Comparison of ENCODE assay signal across 8 cellular contexts in genomic region chr9:128371622-128372117, GRCh38. TPM values are rescaled to one million over a fixed set of nuclear protein-coding genes. Genes with fewer than 3 reads are reported as not detected.
DNase-seq lines count a peak whose midpoint lies in the region; ATAC-seq and TF ChIP-seq lines count a peak whose summit lies in the region.

No MANE protein-coding gene starts in this region.

- intact Hi-C loops in activated T-helper 1 cell treated with anti-CD3 and anti-CD28 coated beads, Interleukin-12 subunit alpha, Interleukin-12 subunit beta, Interleukin-2, Interleukin-4 antibody, amounts not matched to agents 30 ng/mL and 10 ng/mL and 1 ng/mL, durations not matched to agents 14 hours and 24 hours and 36 hours (cut with micrococcal nuclease) = loop anchor here (1.0 to 5.0 kb wide), 11 partner anchors 9 to 1431 kb away; partner anchors contain the start of genes CERCAM, COQ4, GLE1 and GOLGA2

- ATAC-seq in stimulated activated naive CD8-positive, alpha-beta T cell treated with anti-CD3 and anti-CD28 coated beads, Interleukin-15, Interleukin-2, amounts not matched to agents 100 U/mL and 50 U/mL, for 24 hours = peak; percentile 46
- no peak for ATAC-seq in HG03442 (IDR thresholded peaks at IDR 0.05; ENCODE audit: unreplicated experiment)

- TF ChIP-seq CTCF in HFFc6 (IDR thresholded peaks at IDR 0.05) = peak; percentile 33

- H3K9me3 Mint-ChIP-seq in HFFc6 = no peaks in the 10 kb centered on the region
- no peaks in the 10 kb centered on the region for H3K9me3 Mint-ChIP-seq in activated T-helper 1 cell treated with anti-CD3 and anti-CD28 coated beads, Interleukin-12 subunit alpha, Interleukin-12 subunit beta, Interleukin-2, Interleukin-4 antibody, amounts not matched to agents 30 ng/mL and 10 ng/mL and 1 ng/mL, durations not matched to agents 14 hours and 24 hours and 36 hours

- H3K27me3 ChIP-seq in iPS DF 6.9 (ENCODE audit: control insufficient read depth, insufficient read depth, low read length) = peaks cover 5% of the 10 kb centered on the region; the same call in 1 of the 2 replicates

- peak overlapping the region; percentile 93 for H3K4me3 Mint-ChIP-seq in HFFc6
- peak overlapping the region; percentile 96 for H3K4me3 Mint-ChIP-seq in activated T-helper 1 cell treated with anti-CD3 and anti-CD28 coated beads, Interleukin-12 subunit alpha, Interleukin-12 subunit beta, Interleukin-2, Interleukin-4 antibody, amounts not matched to agents 30 ng/mL and 10 ng/mL and 1 ng/mL, durations not matched to agents 14 hours and 24 hours and 36 hours

- no peaks in the 10 kb centered on the region for H3K27me3 Mint-ChIP-seq in HFFc6 (ENCODE audit: insufficient read depth)
- no peaks in the 10 kb centered on the region for H3K27me3 Mint-ChIP-seq in activated T-helper 1 cell treated with anti-CD3 and anti-CD28 coated beads, Interleukin-12 subunit alpha, Interleukin-12 subunit beta, Interleukin-2, Interleukin-4 antibody, amounts not matched to agents 30 ng/mL and 10 ng/mL and 1 ng/mL, durations not matched to agents 14 hours and 24 hours and 36 hours (ENCODE audit: insufficient read depth)

- H3K4me1 ChIP-seq in iPS DF 6.9 (ENCODE audit: control insufficient read depth, insufficient read depth, low read length) = peaks cover 4% of the 10 kb centered on the region; the same call in 1 of the 2 replicates

- no peaks in the 10 kb centered on the region for H3K36me3 ChIP-seq in iPS DF 6.9 (ENCODE audit: control insufficient read depth, insufficient read depth, low read length)

- no peak for DNase-seq in HFFc6
- no peak for DNase-seq in activated T-helper 1 cell treated with anti-CD3 and anti-CD28 coated beads, Interleukin-12 subunit alpha, Interleukin-12 subunit beta, Interleukin-2, Interleukin-4 antibody, amounts not matched to agents 30 ng/mL and 10 ng/mL and 1 ng/mL, durations not matched to agents 14 hours and 24 hours and 36 hours (ENCODE audit: low spot score)
- DNase-seq in iPS DF 6.9 (ENCODE audit: low read depth, low spot score) = no peak
- no peak for DNase-seq in stimulated activated naive CD8-positive, alpha-beta T cell treated with anti-CD3 and anti-CD28 coated beads, Interleukin-15, Interleukin-2, amounts not matched to agents 100 U/mL and 50 U/mL, for 24 hours
- no peak for DNase-seq in RPMI8226
- no peak for DNase-seq in effector CD4-positive, alpha-beta T cell
- no peak for DNase-seq in stimulated activated naive CD4-positive, alpha-beta T cell (lab: John Stamatoyannopoulos, UW)

- peak overlapping the region; percentile 56 for H3K4me3 ChIP-seq in iPS DF 6.9 (ENCODE audit: low read length)

- H3K9me3 ChIP-seq in iPS DF 6.9 (ENCODE audit: control insufficient read depth, insufficient read depth, low read length) = no peaks in the 10 kb centered on the region

- peaks cover 12% of the 10 kb centered on the region for H3K36me3 Mint-ChIP-seq in HFFc6 (ENCODE audit: low read depth)
- peaks cover 14% of the 10 kb centered on the region for H3K36me3 Mint-ChIP-seq in activated T-helper 1 cell treated with anti-CD3 and anti-CD28 coated beads, Interleukin-12 subunit alpha, Interleukin-12 subunit beta, Interleukin-2, Interleukin-4 antibody, amounts not matched to agents 30 ng/mL and 10 ng/mL and 1 ng/mL, durations not matched to agents 14 hours and 24 hours and 36 hours (ENCODE audit: low read depth)

- H3K27ac Mint-ChIP-seq in HFFc6 = peak overlapping the region; percentile 97
- peak overlapping the region; percentile 94 for H3K27ac Mint-ChIP-seq in activated T-helper 1 cell treated with anti-CD3 and anti-CD28 coated beads, Interleukin-12 subunit alpha, Interleukin-12 subunit beta, Interleukin-2, Interleukin-4 antibody, amounts not matched to agents 30 ng/mL and 10 ng/mL and 1 ng/mL, durations not matched to agents 14 hours and 24 hours and 36 hours

- no CpG with 5 or more reads among the region's 10 CpGs for WGBS in iPS DF 6.9 (ENCODE audit: insufficient coverage, insufficient read length)

- no peak overlapping the region for H3K27ac ChIP-seq in iPS DF 6.9 (ENCODE audit: low read length)

- peaks cover 39% of the 10 kb centered on the region for H3K4me1 Mint-ChIP-seq in HFFc6 (ENCODE audit: low read depth)
- peaks cover 33% of the 10 kb centered on the region for H3K4me1 Mint-ChIP-seq in activated T-helper 1 cell treated with anti-CD3 and anti-CD28 coated beads, Interleukin-12 subunit alpha, Interleukin-12 subunit beta, Interleukin-2, Interleukin-4 antibody, amounts not matched to agents 30 ng/mL and 10 ng/mL and 1 ng/mL, durations not matched to agents 14 hours and 24 hours and 36 hours (ENCODE audit: low read depth)

RNA-seq across cellular contexts. Expression of gene URM1, which starts 0.5 kb away (rescaled TPM):
- total RNA-seq in HFFc6 (2021; fragmentation: NEBNext Ultra II Directional; extraction: Animal tissue kit (Norgen Biotek cat#: 25700)) = 10 to 100 TPM; 63.8 to 75.5 (median 70.2) TPM
- 81.6 and 82.6 TPM in 2 replicates for total RNA-seq in activated T-helper 1 cell treated with anti-CD3 and anti-CD28 coated beads, Interleukin-12 subunit alpha, Interleukin-12 subunit beta, Interleukin-2, Interleukin-4 antibody, amounts not matched to agents 30 ng/mL and 10 ng/mL and 1 ng/mL, durations not matched to agents 14 hours and 24 hours and 36 hours

RNA-seq across cellular contexts. Expression of gene SLC27A4, which starts 31.3 kb away (rescaled TPM):
- 10 to 100 TPM; 21.1 to 31.1 (median 23.2) TPM for total RNA-seq in HFFc6 (2021; fragmentation: NEBNext Ultra II Directional; extraction: Animal tissue kit (Norgen Biotek cat#: 25700))
- 41.8 and 43.2 TPM in 2 replicates for total RNA-seq in activated T-helper 1 cell treated with anti-CD3 and anti-CD28 coated beads, Interleukin-12 subunit alpha, Interleukin-12 subunit beta, Interleukin-2, Interleukin-4 antibody, amounts not matched to agents 30 ng/mL and 10 ng/mL and 1 ng/mL, durations not matched to agents 14 hours and 24 hours and 36 hours

RNA-seq across cellular contexts. Expression of gene CERCAM, which starts 49.0 kb away (rescaled TPM):
- 100 to 1,000 TPM; 125 to 172 (median 136) TPM for total RNA-seq in HFFc6 (2021; fragmentation: NEBNext Ultra II Directional; extraction: Animal tissue kit (Norgen Biotek cat#: 25700))
- 0.86 and 1.6 TPM in 2 replicates for total RNA-seq in activated T-helper 1 cell treated with anti-CD3 and anti-CD28 coated beads, Interleukin-12 subunit alpha, Interleukin-12 subunit beta, Interleukin-2, Interleukin-4 antibody, amounts not matched to agents 30 ng/mL and 10 ng/mL and 1 ng/mL, durations not matched to agents 14 hours and 24 hours and 36 hours

RNA-seq across cellular contexts. Expression of gene COQ4, which starts 49.0 kb away (rescaled TPM):
- 10 to 100 TPM; 29.8 to 33.3 (median 31.3) TPM for total RNA-seq in HFFc6 (2021; fragmentation: NEBNext Ultra II Directional; extraction: Animal tissue kit (Norgen Biotek cat#: 25700))
- 59.0 and 59.5 TPM in 2 replicates for total RNA-seq in activated T-helper 1 cell treated with anti-CD3 and anti-CD28 coated beads, Interleukin-12 subunit alpha, Interleukin-12 subunit beta, Interleukin-2, Interleukin-4 antibody, amounts not matched to agents 30 ng/mL and 10 ng/mL and 1 ng/mL, durations not matched to agents 14 hours and 24 hours and 36 hours

RNA-seq across cellular contexts. Expression of gene TRUB2, which starts 49.4 kb away (rescaled TPM):
- total RNA-seq in HFFc6 (2021; fragmentation: NEBNext Ultra II Directional; extraction: Animal tissue kit (Norgen Biotek cat#: 25700)) = 10 to 100 TPM; 27.0 to 38.5 (median 34.3) TPM
- total RNA-seq in activated T-helper 1 cell treated with anti-CD3 and anti-CD28 coated beads, Interleukin-12 subunit alpha, Interleukin-12 subunit beta, Interleukin-2, Interleukin-4 antibody, amounts not matched to agents 30 ng/mL and 10 ng/mL and 1 ng/mL, durations not matched to agents 14 hours and 24 hours and 36 hours = 41.8 and 44.0 TPM in 2 replicates

Comparison
In these comparisons a context has a peak if more than half of its experiments do, and no peak if none do; other contexts are left out.
1. RNA of gene CERCAM, which starts 49.0 kb away (total RNA-seq): 125 to 172 TPM in HFFc6; 0.86 to 1.6 TPM in activated T-helper 1 cell treated with anti-CD3 and anti-CD28 coated beads, Interleukin-12 subunit alpha, Interleukin-12 subunit beta, Interleukin-2, Interleukin-4 antibody, amounts not matched to agents 30 ng/mL and 10 ng/mL and 1 ng/mL, durations not matched to agents 14 hours and 24 hours and 36 hours; every median in the first group is over 10 times any median in the second.